ENCODE assay signal across 29 cellular contexts in the genomic region with DNA sequence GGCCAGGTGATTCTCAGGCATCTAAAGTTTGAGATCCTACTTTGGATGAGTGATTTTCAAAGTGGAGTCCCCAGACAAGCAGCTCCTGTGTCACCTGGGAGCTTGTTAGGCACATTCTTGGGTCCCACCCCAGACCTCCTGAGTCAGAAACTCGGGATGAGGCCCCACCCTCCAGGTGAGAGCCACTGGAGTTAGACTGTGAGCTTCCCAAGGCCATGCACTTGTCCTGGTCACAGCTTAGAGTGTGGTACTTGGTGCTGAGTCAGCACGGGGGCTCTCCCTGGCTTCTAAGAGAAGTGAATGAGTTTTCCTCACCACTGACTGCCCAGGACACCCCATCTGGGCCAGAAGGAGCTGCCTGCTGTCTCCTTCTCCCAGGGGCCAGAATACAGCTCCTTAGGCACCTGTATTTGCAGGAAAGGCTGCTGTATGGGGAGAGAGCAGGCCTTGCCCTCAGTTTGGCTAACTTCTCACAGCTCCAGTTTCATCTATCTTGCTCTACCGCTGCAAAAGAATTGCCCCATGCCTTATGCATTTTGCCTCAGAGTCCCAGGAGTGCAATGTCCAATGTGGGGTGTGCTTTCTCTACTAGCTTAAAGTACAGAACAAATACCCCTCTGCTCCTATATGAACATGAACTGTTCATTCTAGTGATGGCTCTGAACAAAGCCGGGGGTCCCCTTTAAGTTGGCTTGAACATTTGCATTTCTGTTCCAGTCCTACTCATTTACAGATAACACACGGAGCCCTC.
A peak's percentile ranks its signal among the peaks of the same experiment; 100 is the strongest.
DNase-seq lines count a peak whose midpoint lies in the region; ATAC-seq and TF ChIP-seq lines count a peak whose summit lies in the region.
"Had no signal": no experiment of that assay in that cellular context is flagged by ENCODE, and none has a peak within 500 bp of the region (broad histone marks: within the 10 kb centered on the region; RNA-seq: fewer than 3 reads in every experiment).

No MANE protein-coding gene starts in this region.

- peaks cover 45% of the 10 kb centered on the region for H3K27me3 Mint-ChIP-seq in neural crest cell (ENCODE audit: low read depth)

- DNase-seq in RPMI8226, result peak; percentile 50
- DNase-seq in neural crest cell (ENCODE audit: low read depth, low spot score), result no peak
- DNase-seq in upper lobe of left lung, result peak in 1 of 2 donors; percentile 75
- DNase-seq in mucosa of gallbladder (ENCODE audit: low spot score), result no peak
- no peak for DNase-seq in C1 segment of cervical spinal cord (lab: John Stamatoyannopoulos, UW)
- DNase-seq in NCI-H1092 treated with DMSO at 0.1 percent for 48 hours (lab: John Stamatoyannopoulos, UW), result no peak
- no peak for DNase-seq in effector CD8-positive, alpha-beta T cell (lab: John Stamatoyannopoulos, UW)
- DNase-seq: activated B cell treated with CpG ODN at 0.5 μM for 24 hours; activated CD4-positive, alpha-beta T cell treated with anti-CD3 and anti-CD28 coated beads, Interleukin-2, amount 50 U/mL, for 1 hour; activated naive CD4-positive, alpha-beta T cell; activated naive CD8-positive, alpha-beta T cell treated with anti-CD3 and anti-CD28 coated beads, Interleukin-2, amount 50 U/mL, for 24 hours; central memory CD4-positive, alpha-beta T cell; DMS53; GDM1; KBM-7; MG63; midbrain; naive thymus-derived CD4-positive, alpha-beta T cell; NCI-H1417; NCI-H2081; NCI-H2227 treated with DMSO at 0.1 percent for 48 hours; NCI-H526; nucleus accumbens; OCI-M1; SK-N-SH had no signal

- peak in 1 of 4 donors; percentile 51 for TF ChIP-seq EP300 in upper lobe of left lung (IDR thresholded peaks at IDR 0.05)

- no peaks in the 10 kb centered on the region for H3K27me3 ChIP-seq in upper lobe of left lung
- H3K27me3 ChIP-seq: MG63 had no signal

- peak overlapping the region; percentile 37 to 86 (median 77) for H3K27ac ChIP-seq in upper lobe of left lung
- H3K27ac ChIP-seq: BLaER1 treated with 17β-estradiol and CSF1 and Interleukin-3, amounts not matched to agents 10 nM and 100 nM had no signal

- no peak overlapping the region for H3K4me3 ChIP-seq in upper lobe of left lung
- H3K4me3 ChIP-seq: BLaER1 treated with 17β-estradiol and CSF1 and Interleukin-3, amounts not matched to agents 10 nM and 100 nM; GM23338; MG63 had no signal

- H3K9me3 Mint-ChIP-seq in neural crest cell, result peaks cover 3% of the 10 kb centered on the region
- H3K9me3 Mint-ChIP-seq: activated B cell treated with CpG ODN at 0.5 μM for 24 hours; activated naive CD8-positive, alpha-beta T cell treated with anti-CD3 and anti-CD28 coated beads, Interleukin-2, amount 50 U/mL, for 24 hours; naive thymus-derived CD4-positive, alpha-beta T cell; stimulated activated memory B cell treated with anti-CD40 and anti-IgM and Interleukin-4, amounts not matched to agents 10 μg/mL and 1 μg/mL and 100 μg/mL, for 72 hours had no signal

- no peak overlapping the region for H3K4me3 Mint-ChIP-seq in neural crest cell
- H3K4me3 Mint-ChIP-seq: activated B cell treated with CpG ODN at 0.5 μM for 24 hours; activated naive CD8-positive, alpha-beta T cell treated with anti-CD3 and anti-CD28 coated beads, Interleukin-2, amount 50 U/mL, for 24 hours; GM23338; naive thymus-derived CD4-positive, alpha-beta T cell; stimulated activated memory B cell treated with anti-CD40 and anti-IgM and Interleukin-4, amounts not matched to agents 10 μg/mL and 1 μg/mL and 100 μg/mL, for 72 hours had no signal

- no peaks in the 10 kb centered on the region for H3K36me3 Mint-ChIP-seq in neural crest cell (ENCODE audit: low read depth)
- H3K36me3 Mint-ChIP-seq: naive thymus-derived CD4-positive, alpha-beta T cell; stimulated activated memory B cell treated with anti-CD40 and anti-IgM and Interleukin-4, amounts not matched to agents 10 μg/mL and 1 μg/mL and 100 μg/mL, for 72 hours had no signal

- no peak for TF ChIP-seq CTCF in neural crest cell (conservative IDR thresholded peaks at IDR 0.05)
- no peak for TF ChIP-seq CTCF in upper lobe of left lung (IDR thresholded peaks at IDR 0.05)

- H3K4me1 Mint-ChIP-seq in neural crest cell, result peaks cover 32% of the 10 kb centered on the region
- H3K4me1 Mint-ChIP-seq: activated B cell treated with CpG ODN at 0.5 μM for 24 hours; stimulated activated memory B cell treated with anti-CD40 and anti-IgM and Interleukin-4, amounts not matched to agents 10 μg/mL and 1 μg/mL and 100 μg/mL, for 72 hours had no signal

- 80 to 82% methylated on average over 4 to 5 of the region's 5 CpGs for WGBS in upper lobe of left lung, 2 donors

- ATAC-seq in esophagus mucosa, result peak; percentile 50
- ATAC-seq in upper lobe of left lung (ENCODE audit: low FRiP score in 2 of 2), result no peak
- ATAC-seq: activated naive CD8-positive, alpha-beta T cell treated with anti-CD3 and anti-CD28 coated beads, Interleukin-2, amount 50 U/mL, for 24 hours; GM23338; naive thymus-derived CD4-positive, alpha-beta T cell; stimulated activated memory B cell treated with anti-CD40 and anti-IgM and Interleukin-4, amounts not matched to agents 10 μg/mL and 1 μg/mL and 100 μg/mL, for 72 hours had no signal

- H3K27ac Mint-ChIP-seq in neural crest cell (ENCODE audit: unreplicated experiment), result peak overlapping the region; percentile 64
- H3K27ac Mint-ChIP-seq: activated B cell treated with CpG ODN at 0.5 μM for 24 hours; activated naive CD8-positive, alpha-beta T cell treated with anti-CD3 and anti-CD28 coated beads, Interleukin-2, amount 50 U/mL, for 24 hours; GM23338; naive thymus-derived CD4-positive, alpha-beta T cell; stimulated activated memory B cell treated with anti-CD40 and anti-IgM and Interleukin-4, amounts not matched to agents 10 μg/mL and 1 μg/mL and 100 μg/mL, for 72 hours had no signal

- H3K36me3 ChIP-seq in upper lobe of left lung, result no peaks in the 10 kb centered on the region
- H3K36me3 ChIP-seq: BLaER1 treated with 17β-estradiol and CSF1 and Interleukin-3, amounts not matched to agents 10 nM and 100 nM; MG63 had no signal

- TF ChIP-seq POLR2A in upper lobe of left lung (IDR thresholded peaks at IDR 0.05), result no peak

- no peaks in the 10 kb centered on the region for H3K9me3 ChIP-seq in upper lobe of left lung
- H3K9me3 ChIP-seq: MG63, SK-N-SH had no signal

- H3K4me1 ChIP-seq in upper lobe of left lung, result peaks cover 29 to 46% (median 39%) of the 10 kb centered on the region in 4 donors
